ENCODE assay signal across 35 cellular contexts in genomic region chr15:53305554-53305953, GRCh38.
"Had no signal": no experiment of that assay in that cellular context is flagged by ENCODE, and none has a peak within 500 bp of the region (broad histone marks: within the 10 kb centered on the region; RNA-seq: fewer than 3 reads in every experiment).

No MANE protein-coding gene starts in this region.

- H3K4me3 Mint-ChIP-seq: activated CD4-positive, alpha-beta memory T cell treated with anti-CD3 and anti-CD28 coated beads, Interleukin-2, amount 10 ng/mL, durations not matched to agents 7 days and 5 days; activated CD4-positive, alpha-beta T cell treated with anti-CD3 and anti-CD28 coated beads for 36 hours; activated CD4-positive, alpha-beta T cell treated with anti-CD3 and anti-CD28 coated beads, Interleukin-2, amount 10 ng/mL, durations not matched to agents 7 days and 5 days; activated CD8-positive, alpha-beta memory T cell treated with anti-CD3 and anti-CD28 coated beads, Interleukin-2, amount 10 ng/mL, durations not matched to agents 7 days and 5 days; activated CD8-positive, alpha-beta T cell treated with anti-CD3 and anti-CD28 coated beads, Interleukin-2, amount 10 ng/mL, durations not matched to agents 7 days and 5 days; activated naive CD4-positive, alpha-beta T cell treated with anti-CD3 and anti-CD28 coated beads, Interleukin-2, amount 10 ng/mL, durations not matched to agents 7 days and 5 days; activated naive CD4-positive, alpha-beta T cell treated with anti-CD3 and anti-CD28 coated beads, Interleukin-2, amount 50 U/mL, for 24 hours; activated naive CD8-positive, alpha-beta T cell; activated naive CD8-positive, alpha-beta T cell treated with anti-CD3 and anti-CD28 coated beads, Interleukin-2, amount 10 ng/mL, durations not matched to agents 7 days and 5 days; activated naive CD8-positive, alpha-beta T cell treated with anti-CD3 and anti-CD28 coated beads, Interleukin-2, amount 50 U/mL, for 24 hours; activated T-cell treated with anti-CD3 and anti-CD28 coated beads, Interleukin-2, amount 50 U/mL, for 24 hours; brain; central memory CD8-positive, alpha-beta T cell; T-helper 17 cell had no signal

- H3K4me1 Mint-ChIP-seq: activated CD4-positive, alpha-beta memory T cell treated with anti-CD3 and anti-CD28 coated beads, Interleukin-2, amount 10 ng/mL, durations not matched to agents 7 days and 5 days; activated CD4-positive, alpha-beta T cell treated with anti-CD3 and anti-CD28 coated beads for 36 hours; activated CD4-positive, alpha-beta T cell treated with anti-CD3 and anti-CD28 coated beads, Interleukin-2, amount 10 ng/mL, durations not matched to agents 7 days and 5 days; activated CD8-positive, alpha-beta memory T cell treated with anti-CD3 and anti-CD28 coated beads, Interleukin-2, amount 10 ng/mL, durations not matched to agents 7 days and 5 days; activated naive CD4-positive, alpha-beta T cell treated with anti-CD3 and anti-CD28 coated beads, Interleukin-2, amount 10 ng/mL, durations not matched to agents 7 days and 5 days; activated naive CD4-positive, alpha-beta T cell treated with anti-CD3 and anti-CD28 coated beads, Interleukin-2, amount 50 U/mL, for 24 hours; activated naive CD8-positive, alpha-beta T cell treated with anti-CD3 and anti-CD28 coated beads, Interleukin-2, amount 10 ng/mL, durations not matched to agents 7 days and 5 days; activated naive CD8-positive, alpha-beta T cell treated with anti-CD3 and anti-CD28 coated beads, Interleukin-2, amount 50 U/mL, for 24 hours; brain; central memory CD8-positive, alpha-beta T cell; T-helper 17 cell had no signal

- FAIRE-seq: bronchial epithelial cell, TTC549 had no signal

- H3K27ac Mint-ChIP-seq: activated CD4-positive, alpha-beta memory T cell treated with anti-CD3 and anti-CD28 coated beads, Interleukin-2, amount 10 ng/mL, durations not matched to agents 7 days and 5 days; activated CD4-positive, alpha-beta T cell treated with anti-CD3 and anti-CD28 coated beads for 36 hours; activated CD4-positive, alpha-beta T cell treated with anti-CD3 and anti-CD28 coated beads, Interleukin-2, amount 10 ng/mL, durations not matched to agents 7 days and 5 days; activated CD8-positive, alpha-beta memory T cell treated with anti-CD3 and anti-CD28 coated beads, Interleukin-2, amount 10 ng/mL, durations not matched to agents 7 days and 5 days; activated CD8-positive, alpha-beta T cell treated with anti-CD3 and anti-CD28 coated beads, Interleukin-2, amount 10 ng/mL, durations not matched to agents 7 days and 5 days; activated naive CD4-positive, alpha-beta T cell treated with anti-CD3 and anti-CD28 coated beads, Interleukin-2, amount 10 ng/mL, durations not matched to agents 7 days and 5 days; activated naive CD4-positive, alpha-beta T cell treated with anti-CD3 and anti-CD28 coated beads, Interleukin-2, amount 50 U/mL, for 24 hours; activated naive CD8-positive, alpha-beta T cell; activated naive CD8-positive, alpha-beta T cell treated with anti-CD3 and anti-CD28 coated beads, Interleukin-2, amount 10 ng/mL, durations not matched to agents 7 days and 5 days; activated naive CD8-positive, alpha-beta T cell treated with anti-CD3 and anti-CD28 coated beads, Interleukin-2, amount 50 U/mL, for 24 hours; activated T-cell treated with anti-CD3 and anti-CD28 coated beads, Interleukin-2, amount 50 U/mL, for 24 hours; activated T-helper 2 cell treated with anti-CD3 and anti-CD28 coated beads, Interferon-gamma antibody, Interleukin-2, Interleukin-4, amounts not matched to agents 10 μg/mL and 5 μg/mL and 100 μg/mL, durations not matched to agents 14 hours and 24 hours and 36 hours; brain; T-helper 17 cell had no signal

- H3K27me3 ChIP-seq: ascending aorta, cardiac muscle cell had no signal

- H3K9me3 Mint-ChIP-seq: activated naive CD8-positive, alpha-beta T cell treated with anti-CD3 and anti-CD28 coated beads, Interleukin-2, amount 10 ng/mL, durations not matched to agents 7 days and 5 days; activated naive CD8-positive, alpha-beta T cell treated with anti-CD3 and anti-CD28 coated beads, Interleukin-2, amount 50 U/mL, for 24 hours; activated T-cell treated with anti-CD3 and anti-CD28 coated beads, Interleukin-2, amount 50 U/mL, for 24 hours; activated T-helper 2 cell treated with anti-CD3 and anti-CD28 coated beads, Interferon-gamma antibody, Interleukin-2, Interleukin-4, amounts not matched to agents 10 μg/mL and 5 μg/mL and 100 μg/mL, durations not matched to agents 14 hours and 24 hours and 36 hours had no signal

- DNase-seq: activated CD4-positive, alpha-beta memory T cell treated with anti-CD3 and anti-CD28 coated beads, Interleukin-2, amount 10 ng/mL, durations not matched to agents 7 days and 5 days; activated CD4-positive, alpha-beta T cell treated with anti-CD3 and anti-CD28 coated beads for 1 hour; activated CD4-positive, alpha-beta T cell treated with anti-CD3 and anti-CD28 coated beads for 36 hours; activated CD4-positive, alpha-beta T cell treated with anti-CD3 and anti-CD28 coated beads for 48 hours; activated CD4-positive, alpha-beta T cell treated with anti-CD3 and anti-CD28 coated beads, Interleukin-2, amount 10 ng/mL, durations not matched to agents 7 days and 5 days; activated CD4-positive, alpha-beta T cell treated with anti-CD3 and anti-CD28 coated beads, Interleukin-2, amount 50 U/mL, for 48 hours; activated CD4-positive, CD25-positive, alpha-beta regulatory T cell; activated CD8-positive, alpha-beta memory T cell treated with anti-CD3 and anti-CD28 coated beads for 24 hours; activated CD8-positive, alpha-beta memory T cell treated with anti-CD3 and anti-CD28 coated beads, Interleukin-2, amount 10 ng/mL, durations not matched to agents 7 days and 5 days; activated CD8-positive, alpha-beta memory T cell treated with anti-CD3 and anti-CD28 coated beads, Interleukin-2, amount 50 U/mL, for 48 hours; activated CD8-positive, alpha-beta T cell treated with anti-CD3 and anti-CD28 coated beads, Interleukin-2, amount 10 ng/mL, durations not matched to agents 7 days and 5 days; activated effector memory CD4-positive, alpha-beta T cell treated with Interleukin-2 at 50 U/mL for 16 hours; activated gamma-delta T cell; activated naive CD4-positive, alpha-beta T cell treated with anti-CD3 and anti-CD28 coated beads, Interleukin-2, amount 10 ng/mL, durations not matched to agents 7 days and 5 days; activated naive CD4-positive, alpha-beta T cell treated with Interleukin-2 at 50 U/mL for 16 hours; activated naive CD8-positive, alpha-beta T cell treated with anti-CD3 and anti-CD28 coated beads, Interleukin-2, amount 10 ng/mL, durations not matched to agents 7 days and 5 days; activated naive CD8-positive, alpha-beta T cell treated with anti-CD3 and anti-CD28 coated beads, Interleukin-2, amount 50 U/mL, for 24 hours; activated T-cell treated with anti-CD3 and anti-CD28 coated beads, Interleukin-2, amount 50 U/mL, for 24 hours; activated T-cell treated with anti-CD3 and anti-CD28 coated beads, Interleukin-2, amount 50 U/mL, for 48 hours; amygdala; anterior cingulate cortex; caudate nucleus; cerebellar nuclear complex; T-helper 17 cell had no signal

- H3K27me3 Mint-ChIP-seq: activated CD4-positive, alpha-beta memory T cell treated with anti-CD3 and anti-CD28 coated beads, Interleukin-2, amount 10 ng/mL, durations not matched to agents 7 days and 5 days; activated CD4-positive, alpha-beta T cell treated with anti-CD3 and anti-CD28 coated beads for 36 hours; activated CD4-positive, alpha-beta T cell treated with anti-CD3 and anti-CD28 coated beads, Interleukin-2, amount 10 ng/mL, durations not matched to agents 7 days and 5 days; activated CD8-positive, alpha-beta memory T cell treated with anti-CD3 and anti-CD28 coated beads, Interleukin-2, amount 10 ng/mL, durations not matched to agents 7 days and 5 days; activated naive CD4-positive, alpha-beta T cell treated with anti-CD3 and anti-CD28 coated beads, Interleukin-2, amount 10 ng/mL, durations not matched to agents 7 days and 5 days; activated naive CD8-positive, alpha-beta T cell; activated naive CD8-positive, alpha-beta T cell treated with anti-CD3 and anti-CD28 coated beads, Interleukin-2, amount 10 ng/mL, durations not matched to agents 7 days and 5 days; activated T-cell treated with anti-CD3 and anti-CD28 coated beads, Interleukin-2, amount 50 U/mL, for 24 hours; central memory CD8-positive, alpha-beta T cell; T-helper 17 cell had no signal

- H3K27ac ChIP-seq: ascending aorta, cardiac muscle cell, VCaP had no signal

- H3K4me1 ChIP-seq: ascending aorta had no signal

- H3K4me3 ChIP-seq: ascending aorta, cardiac muscle cell had no signal

- H3K36me3 ChIP-seq: ascending aorta, cardiac muscle cell had no signal

- H3K9me3 ChIP-seq: ascending aorta had no signal

- ATAC-seq: activated CD4-positive, alpha-beta T cell treated with anti-CD3 and anti-CD28 coated beads for 36 hours; activated CD4-positive, CD25-positive, alpha-beta regulatory T cell treated with anti-CD3 and anti-CD28 coated beads, Interleukin-2, amount 50 U/mL, for 24 hours; activated CD8-positive, alpha-beta memory T cell treated with anti-CD3 and anti-CD28 coated beads, Interleukin-2, amount 10 ng/mL, durations not matched to agents 7 days and 5 days; activated CD8-positive, alpha-beta T cell treated with anti-CD3 and anti-CD28 coated beads, Interleukin-2, amount 10 ng/mL, durations not matched to agents 7 days and 5 days; activated naive CD8-positive, alpha-beta T cell treated with anti-CD3 and anti-CD28 coated beads, Interleukin-2, amount 50 U/mL, for 24 hours; T-helper 17 cell had no signal

- H3K36me3 Mint-ChIP-seq: activated CD8-positive, alpha-beta memory T cell treated with anti-CD3 and anti-CD28 coated beads, Interleukin-2, amount 10 ng/mL, durations not matched to agents 7 days and 5 days; activated naive CD4-positive, alpha-beta T cell treated with anti-CD3 and anti-CD28 coated beads, Interleukin-2, amount 10 ng/mL, durations not matched to agents 7 days and 5 days; activated naive CD4-positive, alpha-beta T cell treated with anti-CD3 and anti-CD28 coated beads, Interleukin-2, amount 50 U/mL, for 24 hours; activated naive CD8-positive, alpha-beta T cell; activated naive CD8-positive, alpha-beta T cell treated with anti-CD3 and anti-CD28 coated beads, Interleukin-2, amount 10 ng/mL, durations not matched to agents 7 days and 5 days; brain had no signal
